In the genomic region with DNA sequence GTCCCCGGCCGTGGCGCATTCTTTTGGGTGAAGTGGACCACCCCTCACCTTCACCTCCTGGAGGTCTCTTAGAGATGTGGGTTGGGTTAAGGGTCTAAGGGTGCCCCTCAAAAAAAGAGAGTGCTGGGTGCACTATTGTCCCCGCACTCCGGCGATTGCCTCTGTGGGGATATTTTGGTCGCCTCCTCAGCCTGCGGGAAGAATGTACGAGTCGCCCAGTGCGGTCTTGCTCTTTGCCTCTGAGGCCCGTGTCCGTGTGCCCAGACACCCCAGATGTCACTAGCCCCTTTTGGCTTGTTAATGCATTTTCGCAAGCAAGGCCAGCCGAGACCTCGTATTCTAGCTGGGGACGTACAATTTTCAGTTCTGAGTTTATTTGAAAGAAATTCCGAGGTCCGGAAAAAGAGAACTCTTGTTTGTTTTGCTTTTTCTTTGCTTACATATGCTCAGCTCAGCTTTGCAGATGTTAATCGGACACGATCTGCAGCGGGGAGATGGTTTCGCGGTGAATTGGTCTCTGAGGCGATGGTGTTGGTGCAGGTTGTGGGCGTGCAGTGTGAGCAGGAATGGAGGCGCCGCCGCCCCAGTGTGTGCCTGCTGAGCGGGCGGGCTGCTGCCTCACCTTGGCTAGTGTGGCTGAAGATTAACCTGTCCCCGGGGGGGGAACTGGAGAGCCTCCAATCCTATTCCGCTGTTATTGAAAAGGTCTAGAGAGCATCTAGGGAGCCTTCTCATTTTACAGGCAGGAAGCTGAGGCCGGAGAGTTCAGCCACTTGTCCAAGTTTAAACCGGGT, we compare ENCODE assay signal across 8 cellular contexts. TPM values are rescaled to one million over a fixed set of nuclear protein-coding genes. Genes with fewer than 3 reads are reported as not detected.
DNase-seq lines count a peak whose midpoint lies in the region; ATAC-seq and TF ChIP-seq lines count a peak whose summit lies in the region.

No MANE protein-coding gene starts in this region.

- peaks cover 22% of the 10 kb centered on the region for H3K36me3 ChIP-seq in endodermal cell (ENCODE audit: control insufficient read depth, insufficient read depth, low read length)
- no peaks in the 10 kb centered on the region for H3K36me3 ChIP-seq in muscle layer of colon (ENCODE audit: insufficient read depth, low read length)

- ATAC-seq in GM21723 (IDR thresholded peaks at IDR 0.05; ENCODE audit: unreplicated experiment) = peak; percentile 38
- ATAC-seq in stimulated activated memory B cell treated with anti-CD40 and anti-IgM and Interleukin-4, amounts not matched to agents 10 μg/mL and 1 μg/mL and 100 μg/mL, for 72 hours = peak; percentile 61

- H3K36me3 Mint-ChIP-seq in endodermal cell (ENCODE audit: low read depth) = peaks cover 27% of the 10 kb centered on the region
- peaks cover 24% of the 10 kb centered on the region for H3K36me3 Mint-ChIP-seq in stimulated activated memory B cell treated with anti-CD40 and anti-IgM and Interleukin-4, amounts not matched to agents 10 μg/mL and 1 μg/mL and 100 μg/mL, for 72 hours

- H3K9me3 ChIP-seq in endodermal cell (ENCODE audit: control insufficient read depth, low read length) = no peaks in the 10 kb centered on the region
- H3K9me3 ChIP-seq in muscle layer of colon (ENCODE audit: low read length) = no peaks in the 10 kb centered on the region

- peaks cover 4% of the 10 kb centered on the region for H3K4me1 ChIP-seq in endodermal cell (ENCODE audit: control insufficient read depth, insufficient read depth, low read length)
- H3K4me1 ChIP-seq in muscle layer of colon (ENCODE audit: insufficient read depth, low read length) = no peaks in the 10 kb centered on the region

- H3K9me3 Mint-ChIP-seq in endodermal cell = peaks cover 2% of the 10 kb centered on the region
- H3K9me3 Mint-ChIP-seq in stimulated activated memory B cell treated with anti-CD40 and anti-IgM and Interleukin-4, amounts not matched to agents 10 μg/mL and 1 μg/mL and 100 μg/mL, for 72 hours = no peaks in the 10 kb centered on the region

- in situ Hi-C loops in Caki2 (cut with HindIII; ENCODE audit: low pct_unique_long_range_greater_than_20kb, low sequenced_read_pairs) = no loop called here

- peak overlapping the region; percentile 69 for H3K9ac ChIP-seq in endodermal cell (ENCODE audit: extremely low read depth, low read length, poor library complexity, severe bottlenecking)
- no peak overlapping the region for H3K9ac ChIP-seq in muscle layer of colon (ENCODE audit: low read length)

- peaks cover 22% of the 10 kb centered on the region for H3K4me1 Mint-ChIP-seq in endodermal cell
- peaks cover 42% of the 10 kb centered on the region for H3K4me1 Mint-ChIP-seq in stimulated activated memory B cell treated with anti-CD40 and anti-IgM and Interleukin-4, amounts not matched to agents 10 μg/mL and 1 μg/mL and 100 μg/mL, for 72 hours

- no peaks in the 10 kb centered on the region for H3K27me3 ChIP-seq in endodermal cell (ENCODE audit: control insufficient read depth, insufficient read depth, low read length, poor library complexity, severe bottlenecking)
- H3K27me3 ChIP-seq in muscle layer of colon (ENCODE audit: control insufficient read depth in 1 of 2, insufficient read depth in 2 of 2, low read length in 2 of 2) = peaks cover 0 to 16% of the 10 kb centered on the region in 2 donors

- DNase-seq in Caki2 (ENCODE audit: low read depth) (peak; percentile 56), NCI-H128 (lab: John Stamatoyannopoulos, UW; ENCODE audit: unreplicated experiment) (peak; percentile 55), endodermal cell (peak; percentile 89), NCI-H1694 (lab: John Stamatoyannopoulos, UW) (no peak)
- DNase-seq in activated CD8-positive, alpha-beta memory T cell treated with anti-CD3 and anti-CD28 coated beads for 1 hour (ENCODE audit: extremely low read depth in 1 of 2, low read depth in 1 of 2) = peak; percentile 31 to 41

- peak overlapping the region; percentile 91 for H3K4me3 Mint-ChIP-seq in endodermal cell
- peak overlapping the region; percentile 98 for H3K4me3 Mint-ChIP-seq in stimulated activated memory B cell treated with anti-CD40 and anti-IgM and Interleukin-4, amounts not matched to agents 10 μg/mL and 1 μg/mL and 100 μg/mL, for 72 hours

- TF ChIP-seq CTCF in endodermal cell (conservative IDR thresholded peaks at IDR 0.05) = no peak

- peak overlapping the region; percentile 89 for H3K4me3 ChIP-seq in endodermal cell (ENCODE audit: low read length)
- H3K4me3 ChIP-seq in muscle layer of colon (ENCODE audit: low read depth in 1 of 2, low read length in 2 of 2) = peak overlapping the region; percentile 46 to 72

- H3K27ac ChIP-seq in endodermal cell (ENCODE audit: low read depth, low read length) = no peak overlapping the region
- no peak overlapping the region for H3K27ac ChIP-seq in muscle layer of colon (ENCODE audit: low read depth, low read length)

- peak overlapping the region; percentile 96 for H3K27ac Mint-ChIP-seq in endodermal cell
- peak overlapping the region; percentile 71 for H3K27ac Mint-ChIP-seq in stimulated activated memory B cell treated with anti-CD40 and anti-IgM and Interleukin-4, amounts not matched to agents 10 μg/mL and 1 μg/mL and 100 μg/mL, for 72 hours

- WGBS in endodermal cell (ENCODE audit: insufficient coverage in 1 of 2, insufficient read length in 1 of 2), 2 experiments = 0 to 2% methylated on average over 18 to 35 of the region's 35 CpGs

- H3K27me3 Mint-ChIP-seq in endodermal cell (ENCODE audit: insufficient read depth) = peaks cover 25% of the 10 kb centered on the region
- no peaks in the 10 kb centered on the region for H3K27me3 Mint-ChIP-seq in stimulated activated memory B cell treated with anti-CD40 and anti-IgM and Interleukin-4, amounts not matched to agents 10 μg/mL and 1 μg/mL and 100 μg/mL, for 72 hours

RNA-seq across cellular contexts. Expression of a gene that starts 1.4 kb away (rescaled TPM):
- total RNA-seq in Caki2 (2014; rRNA removed; shearing (Covaris generic); ENCODE audit: low replicate concordance) = 15.1 and 27.6 TPM in 2 replicates
- total RNA-seq in endodermal cell = 10 to 100 TPM; 79.3 to 82.4 TPM
- polyA plus RNA-seq in endodermal cell (2013, experiment 1 of 2) = 49.8 TPM
- 50.2 TPM for polyA plus RNA-seq in endodermal cell (2013, experiment 2 of 2)
